In genomic region chr22:37399457-37399856, GRCh38 we compare ENCODE assay signal across 1 cellular context. TPM values are rescaled to one million over a fixed set of nuclear protein-coding genes. Genes with fewer than 3 reads are reported as not detected.
"Had no signal": no experiment of that assay in that cellular context is flagged by ENCODE, and none has a peak within 500 bp of the region (broad histone marks: within the 10 kb centered on the region; RNA-seq: fewer than 3 reads in every experiment).

No MANE protein-coding gene starts in this region.

RNA-seq across cellular contexts. Expression of gene ELFN2, which starts 27.8 kb away (rescaled TPM):
- total RNA-seq: activated B cell treated with CpG ODN at 0.5 μM for 24 hours had no signal
